Comparison of ENCODE assay signal across 8 cellular contexts in the genomic region with DNA sequence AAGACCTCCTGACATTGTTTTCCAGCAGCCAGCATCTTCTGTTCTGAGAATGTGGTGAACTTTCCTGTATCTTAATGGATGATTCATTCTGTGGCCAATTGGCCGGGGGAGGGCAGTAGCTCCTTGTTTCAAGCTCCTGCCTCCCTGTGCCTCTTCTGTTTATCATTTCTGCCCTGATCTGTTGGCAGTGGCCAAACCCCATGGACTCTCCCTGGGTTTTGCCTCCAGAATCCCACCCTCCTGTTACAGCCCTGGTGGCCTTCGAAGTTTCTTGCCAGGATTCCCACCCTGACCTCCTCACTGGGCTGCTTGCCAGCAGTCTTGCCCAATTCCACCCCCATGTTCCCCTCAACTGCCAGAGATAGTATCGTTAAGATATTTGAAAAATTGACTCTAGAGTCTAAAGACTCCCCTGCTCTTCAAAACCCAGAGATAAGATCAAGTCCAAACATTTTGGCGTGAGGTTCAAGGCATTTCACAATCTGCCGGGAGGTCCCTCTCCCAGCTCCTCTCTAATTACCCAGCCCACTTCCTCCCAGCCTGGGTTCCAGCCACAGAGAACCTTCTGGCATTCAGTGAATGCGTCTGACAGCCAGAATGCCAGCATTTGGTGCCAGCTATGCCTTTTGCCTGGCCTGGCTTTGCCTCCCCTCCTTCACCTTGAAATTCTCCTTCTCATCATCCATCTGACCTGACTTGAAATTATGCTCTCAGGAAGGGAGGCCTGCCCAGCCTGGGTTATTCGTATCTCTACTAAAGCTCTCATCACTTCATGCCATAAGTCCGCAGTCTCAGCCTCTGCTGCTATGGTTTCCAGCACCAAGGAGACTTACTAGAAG. TPM values are rescaled to one million over a fixed set of nuclear protein-coding genes. Genes with fewer than 3 reads are reported as not detected.
DNase-seq lines count a peak whose midpoint lies in the region; ATAC-seq, FAIRE-seq and TF ChIP-seq lines count a peak whose summit lies in the region.

No MANE protein-coding gene starts in this region.

- TF ChIP-seq CTCF in C4-2B (conservative IDR thresholded peaks at IDR 0.05) (peak; percentile 19), NB4 (IDR thresholded peaks at IDR 0.05; ENCODE audit: low read depth, low read length) (peak; percentile 45), astrocyte of the spinal cord (IDR thresholded peaks at IDR 0.05; ENCODE audit: low read depth, low read length) (peak; percentile 54), liver (IDR thresholded peaks at IDR 0.05; ENCODE audit: low read depth, low read length, missing input control) (peak; percentile 5), D721Med (IDR thresholded peaks at IDR 0.05; ENCODE audit: insufficient read depth, missing control alignments) (no peak)

- H3K4me3 ChIP-seq in NB4 (ENCODE audit: low read depth, low read length): peak overlapping the region; percentile 43
- H3K4me3 ChIP-seq in astrocyte of the spinal cord (ENCODE audit: low read depth, low read length): no peak overlapping the region
- no peak overlapping the region for H3K4me3 ChIP-seq in liver (ENCODE audit: low read depth in 1 of 3, low read length in 3 of 3)
- no peak overlapping the region for H3K4me3 ChIP-seq in urinary bladder (ENCODE audit: low read depth, low read length)

- H3K27me3 ChIP-seq in liver (ENCODE audit: control insufficient read depth in 4 of 4, insufficient read depth in 4 of 4, low read length in 3 of 4): no peaks in the 10 kb centered on the region

- in situ Hi-C loops in astrocyte of the spinal cord (cut with HindIII; ENCODE audit: low sequenced_read_pairs): no loop called here

- H3K9ac ChIP-seq in liver (ENCODE audit: low read depth in 1 of 2, low read length in 2 of 2): no peak overlapping the region

- TF ChIP-seq RAD21 in liver (IDR thresholded peaks at IDR 0.05): peak; percentile 40 to 58

- FAIRE-seq in D721Med (lab: Jason Lieb, UNC): no peak

- peak; percentile 98 for DNase-seq in NB4 (ENCODE audit: low read depth)
- peak; percentile 95 for DNase-seq in astrocyte of the spinal cord (ENCODE audit: low read depth, low spot score)
- no peak for DNase-seq in D721Med (ENCODE audit: insufficient read length, low spot score)
- no peak for DNase-seq in GOT3 (lab: John Stamatoyannopoulos, UW)

- H3K27ac ChIP-seq in C4-2B: no peak overlapping the region
- H3K27ac ChIP-seq in liver (ENCODE audit: low read depth in 1 of 2, low read length in 2 of 2): no peak overlapping the region
- H3K27ac ChIP-seq in urinary bladder (ENCODE audit: low read depth): peak overlapping the region; percentile 49

- no peak for TF ChIP-seq POLR2A in NB4 (IDR thresholded peaks at IDR 0.05; ENCODE audit: extremely low read depth, insufficient read length)

- no peak for ATAC-seq in HG02852 (IDR thresholded peaks at IDR 0.05; ENCODE audit: unreplicated experiment)

- H3K9me3 ChIP-seq in liver (ENCODE audit: control insufficient read depth in 4 of 4, low read length in 3 of 4): no peaks in the 10 kb centered on the region

- 53% methylated on average over 8 of the region's 8 CpGs for WGBS in liver
- WGBS in urinary bladder: 19% methylated on average over 8 of the region's 8 CpGs

- H3K4me1 ChIP-seq in liver (ENCODE audit: control insufficient read depth in 4 of 4, insufficient read depth in 4 of 4, low read length in 3 of 4): no peaks in the 10 kb centered on the region
- H3K4me1 ChIP-seq in urinary bladder (ENCODE audit: insufficient read depth): no peaks in the 10 kb centered on the region

- H3K36me3 ChIP-seq in liver (ENCODE audit: control insufficient read depth in 4 of 4, insufficient read depth in 3 of 4, low read depth in 1 of 4, low read length in 3 of 4) (no peaks in the 10 kb centered on the region), urinary bladder (ENCODE audit: insufficient read depth) (no peaks in the 10 kb centered on the region)

TF ChIP-seq in liver, 16 proteins besides CTCF, POLR2A, EP300 and RAD21:
- peak in 1 of 2 donors; percentile 39 for TF ChIP-seq JUND (IDR thresholded peaks at IDR 0.05)
- no peak for TF ChIP-seq TAF1 (conservative IDR thresholded peaks at IDR 0.05)
- no peak for TF ChIP-seq EGR1 (IDR thresholded peaks at IDR 0.05; ENCODE audit: low read depth in 2 of 2)
- peak; percentile 58 for TF ChIP-seq NR2F2 (IDR thresholded peaks at IDR 0.05)
- TF ChIP-seq, protein P1, sequence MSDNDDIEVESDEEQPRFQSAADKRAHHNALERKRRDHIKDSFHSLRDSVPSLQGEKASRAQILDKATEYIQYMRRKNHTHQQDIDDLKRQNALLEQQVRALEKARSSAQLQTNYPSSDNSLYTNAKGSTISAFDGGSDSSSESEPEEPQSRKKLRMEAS (IDR thresholded peaks at IDR 0.05): no peak
- no peak for TF ChIP-seq FOXA1 (IDR thresholded peaks at IDR 0.05)
- no peak for TF ChIP-seq YY1 (IDR thresholded peaks at IDR 0.05)

RNA-seq across cellular contexts. Expression of a gene that starts 37.7 kb away (rescaled TPM):
- total RNA-seq in liver (10 to 100 TPM; 43.1 to 70.8 TPM), urinary bladder (69.4 TPM)
- polyA plus RNA-seq in liver (10 to 100 TPM; 23.6 to 68.4 TPM), urinary bladder (267 TPM)

RNA-seq across cellular contexts. Expression of a gene that starts 39.9 kb away (rescaled TPM):
- total RNA-seq in liver: 10 to 100 TPM; 12.5 to 14.6 TPM
- polyA plus RNA-seq in liver: 10 to 100 TPM in 1 of 2 donors, 1 to 10 TPM in 1; 7.6 to 10.4 TPM
- 43.7 TPM for total RNA-seq in urinary bladder
- 55.9 TPM for polyA plus RNA-seq in urinary bladder

Comparison
In these comparisons a context has a peak if more than half of its experiments do, and no peak if none do; other contexts are left out.
1. DNase-seq: peak in NB4 (single experiment) and astrocyte of the spinal cord (single experiment); none in D721Med (single experiment) and GOT3 (single experiment).